Comparison of ENCODE assay signal across 8 cellular contexts in the genomic region with DNA sequence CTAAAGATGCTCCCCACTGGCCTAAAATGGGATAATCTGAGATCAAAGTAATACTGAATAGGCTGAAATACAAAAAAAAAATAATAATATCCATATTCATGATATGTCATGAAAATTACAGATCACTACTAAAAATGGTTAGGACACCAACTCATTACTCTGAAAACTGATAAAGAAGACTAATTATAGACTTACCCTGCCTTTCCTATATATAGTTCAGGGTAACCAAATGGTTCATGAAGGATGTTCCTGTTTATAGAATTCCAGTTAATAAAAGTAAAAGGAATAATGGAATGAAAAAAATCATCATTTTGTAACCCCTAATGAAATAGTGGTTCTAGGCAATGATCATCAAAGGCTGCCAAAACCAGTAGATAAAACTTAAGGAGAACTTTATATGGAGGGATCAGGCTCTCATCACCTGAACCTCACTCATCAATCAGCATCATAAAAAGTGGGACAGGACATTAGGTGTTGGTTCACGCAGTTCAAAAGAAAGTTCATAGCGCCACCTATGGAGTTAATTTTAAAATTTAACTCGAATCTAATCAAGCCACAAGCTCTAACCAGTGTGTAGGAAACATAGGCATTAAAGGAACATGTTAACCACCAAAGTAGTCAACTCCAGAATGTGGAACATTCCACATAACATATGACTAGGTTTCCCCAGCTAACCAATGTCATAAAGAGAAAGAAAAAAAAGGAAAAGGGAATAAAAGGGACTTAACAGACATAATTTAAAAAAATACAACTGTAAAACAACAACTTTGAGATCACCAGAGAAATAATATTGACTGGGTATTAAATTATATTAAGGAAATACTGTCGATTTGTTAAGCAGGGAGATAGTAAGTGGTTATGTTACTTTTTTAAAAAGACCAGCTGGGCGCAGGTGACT. TPM values are rescaled to one million over a fixed set of nuclear protein-coding genes. Genes with fewer than 3 reads are reported as not detected.
A peak's percentile ranks its signal among the peaks of the same experiment; 100 is the strongest.
DNase-seq lines count a peak whose midpoint lies in the region; ATAC-seq and TF ChIP-seq lines count a peak whose summit lies in the region.

No MANE protein-coding gene starts in this region.

- H3K4me1 Mint-ChIP-seq in Calu3 (ENCODE audit: low read depth, unreplicated experiment), result no peaks in the 10 kb centered on the region

- DNase-seq in AG08396 (ENCODE audit: low spot score) (peak; percentile 11), GM10248 (ENCODE audit: extremely low spot score) (peak; percentile 22), NCI-H2227 treated with DMSO at 0.1 percent for 48 hours (lab: John Stamatoyannopoulos, UW) (peak; percentile 1), T47D (ENCODE audit: low read depth in 1 of 2, low spot score in 1 of 2) (peak; percentile 13 to 40), lower lobe of right lung (no peak), Calu3 (no peak)
- no peak for DNase-seq in stimulated activated CD4-positive, alpha-beta T cell treated with anti-CD3 and anti-CD28 coated beads, Interleukin-15, amount 100 ng/mL, for 24 hours

- in situ Hi-C loops in T47D (cut with HindIII; ENCODE audit: low pct_unique_long_range_greater_than_20kb, low sequenced_read_pairs), result no loop called here

- H3K9me3 Mint-ChIP-seq in Calu3 (ENCODE audit: low read depth, unreplicated experiment), result no peaks in the 10 kb centered on the region

- intact Hi-C loops in lower lobe of right lung (cut with DNase I) (no loop called here), Calu3 (cut with micrococcal nuclease; ENCODE audit: unreplicated experiment) (loop anchor here (2.0 kb wide), 1 partner anchor 696 kb away; no protein-coding TSS in a partner anchor)

- H3K36me3 ChIP-seq in lower lobe of right lung, result peaks cover 47% of the 10 kb centered on the region

- CTCF ChIA-PET in GM10248 (lab: Yijun Ruan, JAX), result interaction anchor here (0.6 to 3.7 kb wide), 19 partner anchors 8 to 696 kb away, joined by 3 to 15 read pairs (median 4); a partner anchor contains a TSS
- CTCF ChIA-PET in Calu3 (lab: Charles Lee), result interaction anchor here (0.5 to 1.4 kb wide), 10 partner anchors 19 to 1419 kb away, joined by 3 to 5 read pairs (median 3); no protein-coding TSS in a partner anchor

- POLR2A ChIA-PET in GM10248 (lab: Yijun Ruan, JAX), result interaction anchor here (1.6 kb wide), 1 partner anchor 36 kb away, joined by 5 read pairs; a partner anchor contains a TSS

- TF ChIP-seq CTCF in GM10248 (IDR thresholded peaks at IDR 0.05; ENCODE audit: control extremely low read depth, extremely low read depth, low read depth, missing control alignments) (peak; percentile 20), lower lobe of right lung (IDR thresholded peaks at IDR 0.05) (peak; percentile 39), Calu3 (IDR thresholded peaks at IDR 0.05; ENCODE audit: unreplicated experiment) (no peak)

- H3K36me3 Mint-ChIP-seq in Calu3 (ENCODE audit: insufficient read depth, unreplicated experiment), result peaks cover 8% of the 10 kb centered on the region

- H3K27ac ChIP-seq in lower lobe of right lung, result no peak overlapping the region

- no peaks in the 10 kb centered on the region for H3K27me3 Mint-ChIP-seq in Calu3 (ENCODE audit: unreplicated experiment)

- BruUV-seq in Calu3 (replicated peaks; lab: Mats Ljungman, UMichigan), result no TSS peak

- no peaks in the 10 kb centered on the region for H3K4me1 ChIP-seq in lower lobe of right lung

- peak; percentile 59 for ATAC-seq in lower lobe of right lung
- ATAC-seq in GM18909 (IDR thresholded peaks at IDR 0.05; ENCODE audit: poor library complexity, unreplicated experiment), result no peak

- H3K9me3 ChIP-seq in lower lobe of right lung, result no peaks in the 10 kb centered on the region

- no peak overlapping the region for H3K27ac Mint-ChIP-seq in Calu3 (ENCODE audit: unreplicated experiment)

- no peak overlapping the region for H3K4me3 ChIP-seq in lower lobe of right lung

- no peaks in the 10 kb centered on the region for H3K27me3 ChIP-seq in lower lobe of right lung (ENCODE audit: low read depth)

- no peak overlapping the region for H3K4me3 Mint-ChIP-seq in Calu3 (ENCODE audit: low read depth, unreplicated experiment)

RNA-seq across cellular contexts. Expression of a gene that starts 35.7 kb away (rescaled TPM):
- total RNA-seq in lower lobe of right lung, result 59.9 TPM
- total RNA-seq in Calu3 (2022), result 20.3 and 20.9 TPM in 2 replicates

RNA-seq across cellular contexts. Expression of a gene that starts 49.3 kb away (rescaled TPM):
- 2.8 TPM for total RNA-seq in lower lobe of right lung
- total RNA-seq in Calu3 (2022), result 0.76 and 0.78 TPM in 2 replicates

Comparison
In these comparisons a context has a peak if more than half of its experiments do, and no peak if none do; other contexts are left out.
1. DNase-seq: peak in AG08396 (single experiment), GM10248 (single experiment), NCI-H2227 treated with DMSO at 0.1 percent for 48 hours (single experiment) and T47D (2 of 2); none in lower lobe of right lung (single experiment), Calu3 (single experiment) and stimulated activated CD4-positive, alpha-beta T cell treated with anti-CD3 and anti-CD28 coated beads, Interleukin-15, amount 100 ng/mL, for 24 hours (single experiment).